ENCODE assay signal across 10 cellular contexts in the genomic region with DNA sequence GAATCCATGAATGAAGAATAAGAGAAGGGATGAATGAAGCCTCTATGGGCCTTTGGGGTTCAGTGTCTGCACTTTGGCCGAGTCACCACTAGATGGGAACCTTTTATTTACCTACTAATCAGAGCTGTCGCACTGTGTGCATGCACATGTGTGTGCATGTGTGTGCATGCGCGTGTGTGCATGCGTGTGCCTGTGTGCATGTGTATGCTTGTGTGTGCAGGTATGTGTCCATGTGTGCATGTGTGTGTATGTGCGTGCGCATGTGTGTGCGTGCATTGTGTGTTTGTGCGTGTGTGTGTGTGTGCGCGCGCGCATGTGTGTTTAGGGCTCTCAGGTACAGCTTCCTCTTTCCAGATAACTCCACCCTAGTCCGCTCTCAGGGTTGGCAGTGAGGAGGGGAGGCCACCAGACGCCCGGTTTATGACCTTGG. TPM values are rescaled to one million over a fixed set of nuclear protein-coding genes. Genes with fewer than 3 reads are reported as not detected.
DNase-seq lines count a peak whose midpoint lies in the region; ATAC-seq, FAIRE-seq and TF ChIP-seq lines count a peak whose summit lies in the region.
"Had no signal": no experiment of that assay in that cellular context is flagged by ENCODE, and none has a peak within 500 bp of the region (broad histone marks: within the 10 kb centered on the region; RNA-seq: fewer than 3 reads in every experiment).

No MANE protein-coding gene starts in this region.

- ATAC-seq in WTC11 (peak; percentile 69), left lung (peak; percentile 16), HG02852 (IDR thresholded peaks at IDR 0.05; ENCODE audit: unreplicated experiment) (no peak), GM21786 (IDR thresholded peaks at IDR 0.05; ENCODE audit: unreplicated experiment) (no peak), GM19395 (IDR thresholded peaks at IDR 0.05; ENCODE audit: unreplicated experiment) (no peak)

- H3K27ac Mint-ChIP-seq in WTC11, result no peak overlapping the region

- peaks cover 0 to 25% of the 10 kb centered on the region in 2 donors for H3K9me3 ChIP-seq in left lung
- peaks cover 0 to 50% (median 41%) of the 10 kb centered on the region in 8 donors for H3K9me3 ChIP-seq in spleen

- peaks cover 20% of the 10 kb centered on the region for H3K4me1 Mint-ChIP-seq in WTC11
- H3K4me1 Mint-ChIP-seq: central memory CD8-positive, alpha-beta T cell had no signal

- no peak for FAIRE-seq in D721Med (lab: Jason Lieb, UNC)

- H3K27ac ChIP-seq in left lung (no peak overlapping the region), spleen (peak overlapping the region in 1 of 8 donors; percentile 59)

- peaks cover 6% of the 10 kb centered on the region for H3K27me3 Mint-ChIP-seq in WTC11 (ENCODE audit: low read depth)

- POLR2A ChIA-PET in WTC11 (lab: Charles Lee), result no interaction called here

- peaks cover 22% of the 10 kb centered on the region for H3K36me3 Mint-ChIP-seq in WTC11

- H3K36me3 ChIP-seq in left lung (no peaks in the 10 kb centered on the region), spleen (no peaks in the 10 kb centered on the region)

- no peak for TF ChIP-seq POLR2A in spleen (IDR thresholded peaks at IDR 0.05)

- peaks cover 0 to 4% of the 10 kb centered on the region in 2 donors for H3K4me1 ChIP-seq in left lung
- H3K4me1 ChIP-seq in spleen, result peaks cover 0 to 33% (median 23%) of the 10 kb centered on the region in 6 donors

- peaks cover 27% of the 10 kb centered on the region for H3K9me3 Mint-ChIP-seq in WTC11

- intact Hi-C loops in left lung (cut with DNase I) (no loop called here), spleen (cut with DNase I; ENCODE audit: low total_unique reads) (no loop called here)

- no peaks in the 10 kb centered on the region for H3K27me3 ChIP-seq in left lung
- no peaks in the 10 kb centered on the region for H3K27me3 ChIP-seq in spleen (replicated peaks in 1 of 7)

- no peak overlapping the region for H3K4me3 Mint-ChIP-seq in WTC11
- H3K4me3 Mint-ChIP-seq: central memory CD8-positive, alpha-beta T cell had no signal

- CTCF ChIA-PET in WTC11 (lab: Charles Lee), result interaction anchor here (0.6 to 3.3 kb wide), 18 partner anchors 8 to 512 kb away, joined by 3 to 33 read pairs (median 4); no protein-coding TSS in a partner anchor

- H3K4me3 ChIP-seq in Jurkat, Clone E6-1 (ENCODE audit: low read length), result no peak overlapping the region
- H3K4me3 ChIP-seq in left lung (no peak overlapping the region), spleen (no peak overlapping the region)

- 63 to 81% (median 74%) methylated on average over 15 to 16 of the region's 16 CpGs for WGBS in spleen, 5 donors

- TF ChIP-seq CTCF in D721Med (IDR thresholded peaks at IDR 0.05; ENCODE audit: insufficient read depth, missing control alignments) (peak; percentile 10), WTC11 (IDR thresholded peaks at IDR 0.05) (peak; percentile 34; the same call in 1 of the 2 replicates), left lung (IDR thresholded peaks at IDR 0.05) (peak in 1 of 2 donors; percentile 34), spleen (IDR thresholded peaks at IDR 0.05 in 8 of 11, conservative IDR thresholded peaks at IDR 0.05 in 3 of 11) (peak in 4 of 11 experiments; percentile 24 to 28 (median 25))

- DNase-seq in D721Med (ENCODE audit: insufficient read length, low spot score), result no peak
- peak; percentile 29 for DNase-seq in Jurkat, Clone E6-1 (ENCODE audit: low read depth, low spot score)
- DNase-seq in WTC11 (ENCODE audit: low spot score), result peak; percentile 36
- no peak for DNase-seq in left lung
- no peak for DNase-seq in spleen

TF ChIP-seq in WTC11, 78 proteins besides CTCF, POLR2A, EP300 and RAD21:
- no peak for TF ChIP-seq SP1 (CRISPR knock-in tag; conservative IDR thresholded peaks at IDR 0.05)
- TF ChIP-seq FOXJ3 (CRISPR knock-in tag; IDR thresholded peaks at IDR 0.05; ENCODE audit: borderline replicate concordance), result no peak
- no peak for TF ChIP-seq GRHL2 (CRISPR knock-in tag; IDR thresholded peaks at IDR 0.05; ENCODE audit: insufficient replicate concordance, severe bottlenecking)
- TF ChIP-seq, protein P1, sequence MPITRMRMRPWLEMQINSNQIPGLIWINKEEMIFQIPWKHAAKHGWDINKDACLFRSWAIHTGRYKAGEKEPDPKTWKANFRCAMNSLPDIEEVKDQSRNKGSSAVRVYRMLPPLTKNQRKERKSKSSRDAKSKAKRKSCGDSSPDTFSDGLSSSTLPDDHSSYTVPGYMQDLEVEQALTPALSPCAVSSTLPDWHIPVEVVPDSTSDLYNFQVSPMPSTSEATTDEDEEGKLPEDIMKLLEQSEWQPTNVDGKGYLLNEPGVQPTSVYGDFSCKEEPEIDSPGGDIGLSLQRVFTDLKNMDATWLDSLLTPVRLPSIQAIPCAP (CRISPR knock-in tag; IDR thresholded peaks at IDR 0.05), result no peak
- TF ChIP-seq, protein P2, sequence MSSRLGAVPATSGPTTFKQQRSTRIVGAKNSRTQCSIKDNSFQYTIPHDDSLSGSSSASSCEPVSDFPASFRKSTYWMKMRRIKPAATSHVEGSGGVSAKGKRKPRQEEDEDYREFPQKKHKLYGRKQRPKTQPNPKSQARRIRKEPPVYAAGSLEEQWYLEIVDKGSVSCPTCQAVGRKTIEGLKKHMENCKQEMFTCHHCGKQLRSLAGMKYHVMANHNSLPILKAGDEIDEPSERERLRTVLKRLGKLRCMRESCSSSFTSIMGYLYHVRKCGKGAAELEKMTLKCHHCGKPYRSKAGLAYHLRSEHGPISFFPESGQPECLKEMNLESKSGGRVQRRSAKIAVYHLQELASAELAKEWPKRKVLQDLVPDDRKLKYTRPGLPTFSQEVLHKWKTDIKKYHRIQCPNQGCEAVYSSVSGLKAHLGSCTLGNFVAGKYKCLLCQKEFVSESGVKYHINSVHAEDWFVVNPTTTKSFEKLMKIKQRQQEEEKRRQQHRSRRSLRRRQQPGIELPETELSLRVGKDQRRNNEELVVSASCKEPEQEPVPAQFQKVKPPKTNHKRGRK (CRISPR knock-in tag; IDR thresholded peaks at IDR 0.05; ENCODE audit: borderline replicate concordance), result no peak
- TF ChIP-seq, protein P3, sequence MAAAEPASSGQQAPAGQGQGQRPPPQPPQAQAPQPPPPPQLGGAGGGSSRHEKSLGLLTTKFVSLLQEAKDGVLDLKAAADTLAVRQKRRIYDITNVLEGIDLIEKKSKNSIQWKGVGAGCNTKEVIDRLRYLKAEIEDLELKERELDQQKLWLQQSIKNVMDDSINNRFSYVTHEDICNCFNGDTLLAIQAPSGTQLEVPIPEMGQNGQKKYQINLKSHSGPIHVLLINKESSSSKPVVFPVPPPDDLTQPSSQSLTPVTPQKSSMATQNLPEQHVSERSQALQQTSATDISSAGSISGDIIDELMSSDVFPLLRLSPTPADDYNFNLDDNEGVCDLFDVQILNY (CRISPR knock-in tag; IDR thresholded peaks at IDR 0.05), result no peak
- TF ChIP-seq ZNF219 (CRISPR knock-in tag; IDR thresholded peaks at IDR 0.05; ENCODE audit: borderline replicate concordance), result no peak
- no peak for TF ChIP-seq ESRRA (CRISPR knock-in tag; IDR thresholded peaks at IDR 0.05; ENCODE audit: borderline replicate concordance)
- no peak for TF ChIP-seq TCF7 (CRISPR knock-in tag; IDR thresholded peaks at IDR 0.05; ENCODE audit: low read depth)
- no peak for TF ChIP-seq CREB1 (CRISPR knock-in tag; IDR thresholded peaks at IDR 0.05)

RNA-seq across cellular contexts. Expression of a gene that starts 20.4 kb away (rescaled TPM):
- polyA plus RNA-seq in Jurkat, Clone E6-1 (2012; ENCODE audit: insufficient read depth, insufficient read length), result 3.9 TPM
- total RNA-seq in WTC11 (2021), result 0.52 to 0.76 TPM (median 0.71 TPM) in 3 replicates
- total RNA-seq in left lung, result 1 to 10 TPM; 1.8 to 4.7 TPM
- total RNA-seq in spleen, result under 1 TPM; 0.15 to 0.26 (median 0.19) TPM
- under 1 TPM; 0.07 to 0.18 (median 0.10) TPM for polyA plus RNA-seq in spleen

RNA-seq across cellular contexts. Expression of a gene that starts 20.8 kb away (rescaled TPM):
- polyA plus RNA-seq in Jurkat, Clone E6-1 (2012; ENCODE audit: insufficient read depth, insufficient read length), result 1.0 TPM
- total RNA-seq in WTC11 (2021) (not detected in 3 replicates), left lung (not detected), spleen (under 1 TPM in 1 of 7 donors, not detected in 6; 0.17 TPM)
- polyA plus RNA-seq in spleen, result not detected
- total RNA-seq: renal cortical epithelial cell had no signal

RNA-seq across cellular contexts. Expression of a gene that starts 26.4 kb away (rescaled TPM):
- not detected for polyA plus RNA-seq in Jurkat, Clone E6-1 (2012; ENCODE audit: insufficient read depth, insufficient read length)
- total RNA-seq in WTC11 (2021) (not detected in 3 replicates), left lung (not detected), spleen (not detected)
- polyA plus RNA-seq in spleen, result not detected
- total RNA-seq: renal cortical epithelial cell had no signal

RNA-seq across cellular contexts. Expression of a gene that starts 46.2 kb away (rescaled TPM):
- not detected for polyA plus RNA-seq in Jurkat, Clone E6-1 (2012; ENCODE audit: insufficient read depth, insufficient read length)
- not detected in 3 replicates for total RNA-seq in WTC11 (2021)
- total RNA-seq in left lung, result not detected
- total RNA-seq in spleen, result 10 to 100 TPM in 1 of 7 donors, 1 to 10 TPM in 5, under 1 TPM in 1; 0.92 to 17.4 (median 5.9) TPM
- polyA plus RNA-seq in spleen, result 10 to 100 TPM in 2 of 3 donors, 1 to 10 TPM in 1; 5.7 to 28.7 (median 10.6) TPM
- total RNA-seq: renal cortical epithelial cell had no signal

Comparison
In these comparisons a context has a peak if more than half of its experiments do, and no peak if none do; other contexts are left out.
1. DNase-seq: peak in Jurkat, Clone E6-1 (single experiment) and WTC11 (single experiment); none in D721Med (single experiment), left lung (0 of 2) and spleen (single experiment).
2. ATAC-seq: peak in WTC11 (single experiment) and left lung (single experiment); none in HG02852 (single experiment), GM21786 (single experiment) and GM19395 (single experiment).